ENCODE assay signal across 1 cellular context in the genomic region with DNA sequence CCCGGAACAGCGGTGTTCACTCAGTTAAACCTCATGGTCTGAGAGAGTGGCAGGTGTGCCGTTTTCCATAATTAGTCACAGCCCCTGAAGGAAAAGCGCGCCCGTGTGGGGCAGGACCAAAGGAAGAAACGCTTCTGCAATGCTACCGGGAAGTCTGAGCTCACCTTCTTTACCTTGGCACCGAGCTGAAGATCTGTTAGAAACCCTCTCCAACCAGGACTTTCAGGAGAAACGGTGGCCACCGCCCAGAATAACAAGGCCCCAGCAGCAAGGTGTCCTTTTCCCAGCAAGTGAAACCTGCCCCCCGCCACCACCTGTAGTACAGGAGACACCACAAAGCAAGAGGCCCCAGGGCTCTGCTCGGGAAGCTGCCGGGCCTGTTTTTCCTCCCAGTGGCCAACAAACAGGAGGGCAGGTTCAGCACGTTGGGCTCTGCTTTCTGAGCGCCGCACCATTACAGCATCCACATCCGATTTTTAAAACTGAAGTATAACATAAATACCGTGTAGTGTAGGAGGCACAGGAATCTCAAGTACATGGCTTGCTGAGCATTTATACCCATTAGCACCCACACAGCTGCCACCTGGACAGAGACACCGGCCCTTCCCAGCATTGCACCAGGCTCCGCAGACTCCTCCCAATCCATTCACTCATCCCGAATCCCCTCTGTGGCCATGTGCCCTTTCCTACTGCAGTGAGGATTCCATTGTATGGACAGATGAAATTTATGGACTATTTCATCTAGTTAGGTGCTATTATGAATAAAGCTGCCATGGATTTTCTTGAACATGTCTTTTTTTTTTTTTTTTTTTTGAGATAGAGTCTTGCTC.
A peak's percentile ranks its signal among the peaks of the same experiment; 100 is the strongest.
TF ChIP-seq lines count a peak whose summit lies in the region.

No MANE protein-coding gene starts in this region.

TF ChIP-seq in WTC11, 78 proteins besides CTCF, POLR2A, EP300 and RAD21:
- TF ChIP-seq ZNF121 (CRISPR knock-in tag; IDR thresholded peaks at IDR 0.05) (0 out of 2 replicates have a peak, but pooled peaks have one; percentile 18), TP53 (CRISPR knock-in tag; IDR thresholded peaks at IDR 0.05) (no peak)
